ENCODE assay signal across 9 cellular contexts in the genomic region with DNA sequence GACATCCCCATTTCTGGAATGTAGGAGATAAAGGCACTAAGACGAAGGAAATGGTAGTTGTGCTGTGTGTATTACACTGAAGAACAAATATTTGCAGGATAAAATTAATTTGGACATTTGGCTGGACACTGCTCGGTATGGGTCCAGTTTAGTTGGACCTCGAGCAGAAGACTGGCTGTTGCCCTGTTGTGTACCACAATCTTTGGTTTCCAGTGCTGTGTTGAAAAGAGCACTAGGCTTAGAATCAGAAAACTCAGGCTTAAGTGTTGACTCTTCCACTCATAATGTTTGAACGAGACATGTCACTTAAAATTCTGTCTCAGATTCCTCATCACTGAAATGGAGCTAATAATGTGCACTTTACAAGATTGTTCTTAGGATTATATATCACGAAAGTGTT. TPM values are rescaled to one million over a fixed set of nuclear protein-coding genes. Genes with fewer than 3 reads are reported as not detected.
DNase-seq lines count a peak whose midpoint lies in the region; ATAC-seq, FAIRE-seq and TF ChIP-seq lines count a peak whose summit lies in the region.
"Had no signal": no experiment of that assay in that cellular context is flagged by ENCODE, and none has a peak within 500 bp of the region (broad histone marks: within the 10 kb centered on the region; RNA-seq: fewer than 3 reads in every experiment).

No MANE protein-coding gene starts in this region.

- peaks cover 4 to 17% (median 14%) of the 10 kb centered on the region in 11 experiments; a peak in 16 of 22 replicates for H3K36me3 ChIP-seq in BLaER1 treated with 17β-estradiol and CSF1 and Interleukin-3, amounts not matched to agents 10 nM and 100 nM
- H3K36me3 ChIP-seq in astrocyte (ENCODE audit: insufficient read depth, low read length) (peaks cover 6% of the 10 kb centered on the region), muscle layer of duodenum (ENCODE audit: control insufficient read depth in 1 of 2, insufficient read depth in 2 of 2, low read length in 2 of 2) (peaks cover 0 to 11% of the 10 kb centered on the region in 2 donors), aorta (ENCODE audit: control insufficient read depth in 1 of 2, insufficient read depth in 2 of 2, low read length in 1 of 2) (no peaks in the 10 kb centered on the region)

- no peak for FAIRE-seq in astrocyte (lab: Jason Lieb, UNC)

- peaks cover 13 to 34% (median 26%) of the 10 kb centered on the region in 11 experiments; a peak in 20 of 22 replicates for H4K20me1 ChIP-seq in BLaER1 treated with 17β-estradiol and CSF1 and Interleukin-3, amounts not matched to agents 10 nM and 100 nM
- H4K20me1 ChIP-seq in astrocyte (ENCODE audit: insufficient read depth, low read length): peaks cover 11% of the 10 kb centered on the region

- peaks cover 25% of the 10 kb centered on the region for H3K36me3 Mint-ChIP-seq in HFFc6 (ENCODE audit: low read depth)
- H3K36me3 Mint-ChIP-seq in astrocyte (ENCODE audit: low read depth, unreplicated experiment): no peaks in the 10 kb centered on the region

- H3K9me3 Mint-ChIP-seq in HFFc6 (peaks cover 4% of the 10 kb centered on the region; the same call in 1 of the 2 replicates), astrocyte (ENCODE audit: unreplicated experiment) (no peaks in the 10 kb centered on the region)

- peaks cover 7% of the 10 kb centered on the region for H3K27me3 Mint-ChIP-seq in HFFc6 (ENCODE audit: insufficient read depth)
- no peaks in the 10 kb centered on the region for H3K27me3 Mint-ChIP-seq in astrocyte (ENCODE audit: low read depth, unreplicated experiment)

- peak overlapping the region in 7 of 10 experiments; percentile 92 to 99 (median 96); a peak in 13 of 20 replicates for H3K4me3 ChIP-seq in BLaER1 treated with 17β-estradiol and CSF1 and Interleukin-3, amounts not matched to agents 10 nM and 100 nM
- peak overlapping the region; percentile 90 for H3K4me3 ChIP-seq in astrocyte (ENCODE audit: insufficient read depth, low read depth, low read length)
- H3K4me3 ChIP-seq in muscle layer of duodenum (ENCODE audit: low read depth in 1 of 2, low read length in 2 of 2): peak overlapping the region; percentile 84 to 89
- no peak overlapping the region for H3K4me3 ChIP-seq in aorta (ENCODE audit: low read length in 2 of 2)

- H3K4me3 Mint-ChIP-seq in HFFc6 (peak overlapping the region; percentile 100), astrocyte (ENCODE audit: unreplicated experiment) (peak overlapping the region; percentile 99)

- H3K4me1 Mint-ChIP-seq in HFFc6 (ENCODE audit: low read depth): peaks cover 46% of the 10 kb centered on the region
- H3K4me1 Mint-ChIP-seq in astrocyte (ENCODE audit: low read depth, unreplicated experiment): no peaks in the 10 kb centered on the region

- peak overlapping the region in 2 of 11 experiments; percentile 95 to 96; a peak in 2 of 22 replicates for H3K9ac ChIP-seq in BLaER1 treated with 17β-estradiol and CSF1 and Interleukin-3, amounts not matched to agents 10 nM and 100 nM
- no peak overlapping the region for H3K9ac ChIP-seq in astrocyte (ENCODE audit: low read length)

- WGBS in aorta, 2 donors: 51 to 56% methylated on average over 5 of the region's 5 CpGs

- H3K4me1 ChIP-seq in BLaER1 treated with 17β-estradiol and CSF1 and Interleukin-3, amounts not matched to agents 10 nM and 100 nM: peaks cover 13 to 38% (median 30%) of the 10 kb centered on the region in 10 experiments
- peaks cover 14% of the 10 kb centered on the region for H3K4me1 ChIP-seq in astrocyte (ENCODE audit: insufficient read depth, low read length)
- peaks cover 6 to 25% of the 10 kb centered on the region in 2 donors for H3K4me1 ChIP-seq in muscle layer of duodenum (ENCODE audit: control insufficient read depth in 1 of 2, insufficient read depth in 2 of 2, low read length in 2 of 2)
- H3K4me1 ChIP-seq in aorta (ENCODE audit: control insufficient read depth in 1 of 2, insufficient read depth in 2 of 2, low read length in 2 of 2): no peaks in the 10 kb centered on the region

- peak overlapping the region; percentile 99 for H3K27ac Mint-ChIP-seq in HFFc6
- no peak overlapping the region for H3K27ac Mint-ChIP-seq in astrocyte (ENCODE audit: unreplicated experiment)

- intact Hi-C loops in aorta (cut with DNase I): no loop called here

- peaks cover 55% of the 10 kb centered on the region for H3K79me2 ChIP-seq in astrocyte (ENCODE audit: insufficient read depth, low read length)

- no peak overlapping the region for H2AFZ ChIP-seq in astrocyte (ENCODE audit: low read depth, low read length)

- no peak for TF ChIP-seq CTCF in HFFc6 (IDR thresholded peaks at IDR 0.05)
- no peak for TF ChIP-seq CTCF in astrocyte (IDR thresholded peaks at IDR 0.05; ENCODE audit: insufficient read depth, low read depth, low read length)

- no peak for DNase-seq in HFFc6
- no peak for DNase-seq in astrocyte (ENCODE audit: low read depth)
- DNase-seq in AG08396 (ENCODE audit: low spot score): no peak
- DNase-seq in hypothalamus (lab: John Stamatoyannopoulos, UW): no peak
- DNase-seq in aorta: no peak
- no peak for DNase-seq in anterior cingulate cortex (lab: John Stamatoyannopoulos, UW)
- DNase-seq: NCI-H2107 had no signal

- H3K9me3 ChIP-seq in BLaER1 treated with 17β-estradiol and CSF1 and Interleukin-3, amounts not matched to agents 10 nM and 100 nM (replicated peaks in 1 of 11): no peaks in the 10 kb centered on the region
- H3K9me3 ChIP-seq in astrocyte (ENCODE audit: insufficient read depth, low read depth, low read length) (no peaks in the 10 kb centered on the region), muscle layer of duodenum (ENCODE audit: control insufficient read depth in 1 of 2, low read length in 2 of 2) (no peaks in the 10 kb centered on the region), aorta (ENCODE audit: control insufficient read depth, low read length) (no peaks in the 10 kb centered on the region)

- no peak for ATAC-seq in aorta (ENCODE audit: low FRiP score)

- no peaks in the 10 kb centered on the region for H3K27me3 ChIP-seq in BLaER1 treated with 17β-estradiol and CSF1 and Interleukin-3, amounts not matched to agents 10 nM and 100 nM
- H3K27me3 ChIP-seq in astrocyte (ENCODE audit: insufficient read depth, low read length): no peaks in the 10 kb centered on the region
- H3K27me3 ChIP-seq in muscle layer of duodenum (ENCODE audit: low read depth, low read length): no peaks in the 10 kb centered on the region
- no peaks in the 10 kb centered on the region for H3K27me3 ChIP-seq in aorta (ENCODE audit: control insufficient read depth in 1 of 2, insufficient read depth in 2 of 2, low read length in 1 of 2)

- peak overlapping the region; percentile 84 to 96 (median 91) for H3K4me2 ChIP-seq in BLaER1 treated with 17β-estradiol and CSF1 and Interleukin-3, amounts not matched to agents 10 nM and 100 nM
- peak overlapping the region; percentile 97 for H3K4me2 ChIP-seq in astrocyte (ENCODE audit: low read length)

- H3K27ac ChIP-seq in BLaER1 treated with 17β-estradiol and CSF1 and Interleukin-3, amounts not matched to agents 10 nM and 100 nM: no peak overlapping the region
- H3K27ac ChIP-seq in astrocyte (ENCODE audit: low read depth, low read length) (no peak overlapping the region), muscle layer of duodenum (ENCODE audit: low read length) (no peak overlapping the region), aorta (ENCODE audit: low read depth in 1 of 2, low read length in 2 of 2) (no peak overlapping the region)

RNA-seq across cellular contexts. Expression of gene ARPC5, which starts 1.2 kb away (rescaled TPM):
- total RNA-seq in HFFc6 (2021; fragmentation: NEBNext Ultra II Directional; extraction: Animal tissue kit (Norgen Biotek cat#: 25700)): 100 to 1,000 TPM; 231 to 263 (median 249) TPM
- 171 and 180 TPM in 2 replicates for total RNA-seq in astrocyte
- total RNA-seq in aorta: 100 to 1,000 TPM; 115 to 131 TPM
- polyA plus RNA-seq in aorta: 100 to 1,000 TPM in 1 of 2 donors, 10 to 100 TPM in 1; 90.6 to 162 TPM

RNA-seq across cellular contexts. Expression of gene APOBEC4, which starts 16.3 kb away (rescaled TPM):
- total RNA-seq in HFFc6 (2021; fragmentation: NEBNext Ultra II Directional; extraction: Animal tissue kit (Norgen Biotek cat#: 25700)): not detected
- total RNA-seq in astrocyte (not detected in 2 replicates), aorta (not detected)
- not detected for polyA plus RNA-seq in aorta

RNA-seq across cellular contexts. Expression of gene NCF2, which starts 46.5 kb away (rescaled TPM):
- 1 to 10 TPM in 4 of 6 experiments, under 1 TPM in 2; 0.61 to 2.8 (median 1.5) TPM for total RNA-seq in HFFc6 (2021; fragmentation: NEBNext Ultra II Directional; extraction: Animal tissue kit (Norgen Biotek cat#: 25700))
- total RNA-seq in astrocyte (4.3 and 4.9 TPM in 2 replicates), aorta (10 to 100 TPM; 17.0 to 28.0 TPM)
- polyA plus RNA-seq in aorta: 10 to 100 TPM in 1 of 2 donors, 1 to 10 TPM in 1; 2.2 to 19.8 TPM

Comparison
In these comparisons a context has a peak if more than half of its experiments do, and no peak if none do; other contexts are left out.
1. H3K4me3 ChIP-seq: peak in BLaER1 treated with 17β-estradiol and CSF1 and Interleukin-3, amounts not matched to agents 10 nM and 100 nM (7 of 10), astrocyte (single experiment) and muscle layer of duodenum (2 of 2); none in aorta (0 of 2).